24 cellular contexts compared by ENCODE assay signal in the genomic region with DNA sequence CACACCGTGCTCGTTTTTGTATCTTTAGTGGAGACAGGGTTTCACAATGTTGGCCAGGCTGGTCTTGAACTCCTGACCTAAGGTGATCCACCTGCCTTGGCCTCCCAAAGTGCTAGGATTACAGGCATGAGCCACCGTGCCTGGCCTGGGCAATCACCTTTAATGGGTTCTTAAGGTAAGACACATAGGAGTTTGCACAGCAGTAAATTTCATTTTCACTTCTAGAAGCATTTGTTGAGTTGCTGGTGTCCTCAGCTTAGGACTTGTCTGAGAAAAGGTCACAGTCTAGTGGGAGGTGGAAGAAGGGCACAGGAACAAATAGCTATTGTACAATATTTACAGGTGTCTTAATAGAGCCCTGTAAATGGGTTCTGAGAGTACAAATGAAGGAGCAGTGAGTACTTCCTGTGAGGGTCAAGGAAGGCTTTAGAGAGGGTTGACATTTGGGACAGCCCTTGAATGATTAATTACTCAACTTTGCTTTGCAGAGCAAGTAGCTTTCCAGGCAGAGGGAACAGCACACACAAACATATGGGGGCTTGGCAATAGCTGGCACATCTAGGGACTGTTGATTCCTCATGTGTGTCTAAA. TPM values are rescaled to one million over a fixed set of nuclear protein-coding genes. Genes with fewer than 3 reads are reported as not detected.
DNase-seq lines count a peak whose midpoint lies in the region; ATAC-seq, FAIRE-seq and TF ChIP-seq lines count a peak whose summit lies in the region.
"Had no signal": no experiment of that assay in that cellular context is flagged by ENCODE, and none has a peak within 500 bp of the region (broad histone marks: within the 10 kb centered on the region; RNA-seq: fewer than 3 reads in every experiment).

No MANE protein-coding gene starts in this region.

- DNase-seq in MM.1S (peak; percentile 61), K562 (ENCODE audit: extremely low read depth in 1 of 4, low spot score in 3 of 4) (no peak), lung (ENCODE audit: low spot score) (no peak), DMS 273 (lab: John Stamatoyannopoulos, UW; ENCODE audit: unreplicated experiment) (no peak)
- DNase-seq in stimulated activated CD8-positive, alpha-beta memory T cell treated with anti-CD3 and anti-CD28 coated beads, Interleukin-4, amount 100 ng/mL, for 48 hours, result no peak
- DNase-seq: 8988T; ACHN; AML-193; BE2C; C1 segment of cervical spinal cord; Calu3; CD4-positive, alpha-beta memory T cell; COR-L47; DMS153; DND-41; H9 had no signal

- H3F3A ChIP-seq in MM.1S (ENCODE audit: insufficient read depth, low read length), result peaks cover 23% of the 10 kb centered on the region

- 0% methylated on average over 3 of the region's 3 CpGs for WGBS in K562 (ENCODE audit: insufficient coverage, low coverage, missing lambda C conversion rate)
- WGBS in lung, 2 donors, result 77 to 92% methylated on average over 3 of the region's 3 CpGs

- CTCF ChIA-PET in K562 (lab: Yijun Ruan, JAX; ENCODE audit: low intra/inter-chr PET ratio), result no interaction called here

- H3K9ac ChIP-seq in MM.1S (ENCODE audit: low read length) (peak overlapping the region; percentile 10; the same call in 1 of the 2 replicates), K562 (ENCODE audit: insufficient read depth in 1 of 2, low read depth in 2 of 2, low read length in 2 of 2) (no peak overlapping the region)

- no peaks in the 10 kb centered on the region for H3K9me2 ChIP-seq in MM.1S (replicated peaks; ENCODE audit: insufficient read depth, low read length)

- no peaks in the 10 kb centered on the region for H3K27me3 ChIP-seq in MM.1S (replicated peaks; ENCODE audit: insufficient read depth, low read length)
- peaks cover 33 to 63% of the 10 kb centered on the region in 2 experiments for H3K27me3 ChIP-seq in K562 (ENCODE audit: control insufficient read depth in 2 of 2, insufficient read depth in 2 of 2, low read length in 2 of 2)
- H3K27me3 ChIP-seq in lung (ENCODE audit: control insufficient read depth, insufficient read depth), result no peaks in the 10 kb centered on the region
- H3K27me3 ChIP-seq: BE2C had no signal

- peak overlapping the region; percentile 5 for H2AFZ ChIP-seq in MM.1S (ENCODE audit: low read length)
- H2AFZ ChIP-seq in K562 (ENCODE audit: low read depth, low read length), result no peak overlapping the region
- H2AFZ ChIP-seq: GM23338 had no signal

- H3K9me3 ChIP-seq in MM.1S (replicated peaks; ENCODE audit: insufficient read depth, low read length) (no peaks in the 10 kb centered on the region), K562 (replicated peaks; ENCODE audit: control insufficient read depth, insufficient read depth, low read depth, low read length) (no peaks in the 10 kb centered on the region), lung (ENCODE audit: control insufficient read depth in 2 of 2, insufficient read depth in 1 of 2, low read length in 1 of 2) (no peaks in the 10 kb centered on the region)
- H3K9me3 ChIP-seq: A549, BE2C had no signal

- H3K4me1 ChIP-seq in MM.1S (ENCODE audit: low read length) (peaks cover 25% of the 10 kb centered on the region), K562 (replicated peaks in 1 of 2; ENCODE audit: control insufficient read depth in 2 of 2, insufficient read depth in 2 of 2, low read length in 2 of 2) (no peaks in the 10 kb centered on the region), lung (ENCODE audit: control insufficient read depth in 2 of 2, insufficient read depth in 2 of 2, low read length in 2 of 2) (no peaks in the 10 kb centered on the region)
- H3K4me1 ChIP-seq: A549, BE2C had no signal

- ATAC-seq in K562 (no peak), lung (ENCODE audit: insufficient read depth, low FRiP score) (peak; percentile 56), GM19395 (IDR thresholded peaks at IDR 0.05; ENCODE audit: unreplicated experiment) (no peak), HG03520 (IDR thresholded peaks at IDR 0.05; ENCODE audit: unreplicated experiment) (no peak)
- ATAC-seq: A549, GM23338, HCT116 had no signal

- no peak for TF ChIP-seq POLR2A in K562 (conservative IDR thresholded peaks at IDR 0.05)

- TF ChIP-seq CTCF in MM.1S (IDR thresholded peaks at IDR 0.05; ENCODE audit: low read length), result 0 out of 2 replicates have a peak, but pooled peaks have one; percentile 4
- TF ChIP-seq CTCF in K562 (IDR thresholded peaks at IDR 0.05 in 2 of 3, conservative IDR thresholded peaks at IDR 0.05 in 1 of 3; ENCODE audit: insufficient read depth in 2 of 3, low read depth in 1 of 3, low read length in 3 of 3), result no peak
- TF ChIP-seq CTCF in lung (IDR thresholded peaks at IDR 0.05; ENCODE audit: control extremely low read depth, extremely low read depth), result no peak

- H3K79me2 ChIP-seq in MM.1S (ENCODE audit: low read length), result no peaks in the 10 kb centered on the region
- H3K79me2 ChIP-seq in K562 (ENCODE audit: control insufficient read depth, insufficient read depth, low read length), result no peaks in the 10 kb centered on the region

- no TSS peak for BruUV-seq in K562 (replicated peaks; lab: Mats Ljungman, UMichigan)

- FAIRE-seq in K562 (lab: Jason Lieb, UNC), result no peak
- FAIRE-seq: A549, G401.6, GM12892, GM19239 had no signal

- TF ChIP-seq RAD21 in K562 (CRISPR knock-in tag; conservative IDR thresholded peaks at IDR 0.05 in 1 of 2, IDR thresholded peaks at IDR 0.05 in 1 of 2), result no peak

- in situ Hi-C loops in K562 (cut with MboI), result no loop called here

- H3K27ac ChIP-seq in MM.1S (ENCODE audit: low read length), result peak overlapping the region; percentile 69
- no peak overlapping the region for H3K27ac ChIP-seq in K562 (ENCODE audit: extremely low read depth, low read depth, low read length)
- no peak overlapping the region for H3K27ac ChIP-seq in lung (ENCODE audit: low read depth in 1 of 2, low read length in 1 of 2)
- H3K27ac ChIP-seq: A549 had no signal

- intact Hi-C loops in K562 (cut with micrococcal nuclease), result no loop called here

- no peak overlapping the region for H3K4me3 ChIP-seq in MM.1S (ENCODE audit: low read length)
- H3K4me3 ChIP-seq in K562, result no peak overlapping the region
- no peak overlapping the region for H3K4me3 ChIP-seq in lung
- H3K4me3 ChIP-seq: A549, GM23338 had no signal

- no peak for TF ChIP-seq EP300 in K562 (IDR thresholded peaks at IDR 0.05; ENCODE audit: low read length)

- H3K36me3 ChIP-seq in MM.1S (replicated peaks; ENCODE audit: insufficient read depth, low read length) (no peaks in the 10 kb centered on the region), K562 (ENCODE audit: control insufficient read depth, insufficient read depth, low read length) (no peaks in the 10 kb centered on the region), lung (ENCODE audit: control insufficient read depth in 2 of 2, insufficient read depth in 2 of 2, low read length in 2 of 2) (no peaks in the 10 kb centered on the region)
- H3K36me3 ChIP-seq: BE2C had no signal

- POLR2A ChIA-PET in K562 (lab: Yijun Ruan, JAX), result interaction anchor here (0.5 to 1.1 kb wide), 4 partner anchors 12 to 812 kb away, joined by 3 read pairs; no protein-coding TSS in a partner anchor

- H4K20me1 ChIP-seq in MM.1S (ENCODE audit: insufficient read depth, low read length) (no peaks in the 10 kb centered on the region), K562 (replicated peaks; ENCODE audit: control insufficient read depth, insufficient read depth, low read length) (no peaks in the 10 kb centered on the region)

- no peaks in the 10 kb centered on the region for H3K9me1 ChIP-seq in K562 (ENCODE audit: control insufficient read depth, insufficient read depth, low read length)

- H3K4me2 ChIP-seq in MM.1S (ENCODE audit: low read depth, low read length), result peak overlapping the region; percentile 21
- no peak overlapping the region for H3K4me2 ChIP-seq in K562 (ENCODE audit: insufficient read depth, low read length)
- H3K4me2 ChIP-seq: A549, GM23338 had no signal

TF ChIP-seq in K562, 482 proteins besides CTCF, POLR2A, EP300 and RAD21 (continues in another document):
- TF ChIP-seq KLF10 (CRISPR knock-in tag; IDR thresholded peaks at IDR 0.05), result no peak
- TF ChIP-seq, protein P1, sequence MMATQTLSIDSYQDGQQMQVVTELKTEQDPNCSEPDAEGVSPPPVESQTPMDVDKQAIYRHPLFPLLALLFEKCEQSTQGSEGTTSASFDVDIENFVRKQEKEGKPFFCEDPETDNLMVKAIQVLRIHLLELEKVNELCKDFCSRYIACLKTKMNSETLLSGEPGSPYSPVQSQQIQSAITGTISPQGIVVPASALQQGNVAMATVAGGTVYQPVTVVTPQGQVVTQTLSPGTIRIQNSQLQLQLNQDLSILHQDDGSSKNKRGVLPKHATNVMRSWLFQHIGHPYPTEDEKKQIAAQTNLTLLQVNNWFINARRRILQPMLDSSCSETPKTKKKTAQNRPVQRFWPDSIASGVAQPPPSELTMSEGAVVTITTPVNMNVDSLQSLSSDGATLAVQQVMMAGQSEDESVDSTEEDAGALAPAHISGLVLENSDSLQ (IDR thresholded peaks at IDR 0.05), result peak; percentile 71

RNA-seq across cellular contexts. Expression of a gene that starts 8.7 kb away (rescaled TPM):
- total RNA-seq in K562 (2011; cell fraction: chromatin; rRNA removed; ENCODE audit: low replicate concordance), result 33.1 and 48.0 TPM in 2 replicates
- 14.3 and 15.1 TPM in 2 replicates for total RNA-seq in K562 (2011; cell fraction: nucleolus; rRNA removed)
- 24.0 and 42.4 TPM in 2 replicates for total RNA-seq in K562 (2011; cell fraction: nucleoplasm; rRNA removed)
- total RNA-seq in K562 (2014; rRNA removed) (18.4 and 18.8 TPM in 2 replicates), K562 (2014; rRNA removed; fragmentation: Illumina TruSeq; extraction: Trizol) (18.2 and 23.6 TPM in 2 replicates), K562 (2015; rRNA removed; fragmentation: Illumina TruSeq; extraction: Trizol) (9.6 and 9.8 TPM in 2 replicates), K562 (2021) (22.2 and 25.9 TPM in 2 replicates), lung (10 to 100 TPM; 32.5 to 53.9 TPM)
- polyA plus RNA-seq in K562 (2011; rRNA removed) (9.4 and 18.0 TPM in 2 replicates), K562 (2014; fragmentation: Illumina TruSeq; extraction: Trizol) (14.5 and 16.1 TPM in 2 replicates), K562 (2014; fragmentation: Nextera tagmentation; extraction: Ambion mirVana) (10 to 100 TPM in 1 of 2 experiments, 1 to 10 TPM in 1; 9.2 to 12.6 TPM), K562 (2014; rRNA removed) (13.7 and 15.9 TPM in 2 replicates), lung (10 to 100 TPM; 12.5 to 13.5 TPM)
- 10.5 and 11.5 TPM in 2 replicates for polyA plus RNA-seq in K562 (2011; cell fraction: cytosol; rRNA removed)
- polyA plus RNA-seq in K562 (2011; cell fraction: nucleus; rRNA removed), result 10.1 and 12.7 TPM in 2 replicates
- 16.9 and 20.9 TPM in 2 replicates for polyA plus RNA-seq in K562 (2012)
- 12.8 and 21.7 TPM in 2 replicates for polyA minus RNA-seq in K562 (2011; rRNA and poly(A)+ RNA removed)
- 13.2 and 16.8 TPM in 2 replicates for polyA minus RNA-seq in K562 (2011; cell fraction: cytosol; rRNA and poly(A)+ RNA removed)
- polyA minus RNA-seq in K562 (2011; cell fraction: nucleus; rRNA and poly(A)+ RNA removed), result 10.9 and 11.0 TPM in 2 replicates
- polyA plus RNA-seq: CD4-positive, alpha-beta memory T cell had no signal
